Comparison of ENCODE assay signal across 35 cellular contexts in the genomic region with DNA sequence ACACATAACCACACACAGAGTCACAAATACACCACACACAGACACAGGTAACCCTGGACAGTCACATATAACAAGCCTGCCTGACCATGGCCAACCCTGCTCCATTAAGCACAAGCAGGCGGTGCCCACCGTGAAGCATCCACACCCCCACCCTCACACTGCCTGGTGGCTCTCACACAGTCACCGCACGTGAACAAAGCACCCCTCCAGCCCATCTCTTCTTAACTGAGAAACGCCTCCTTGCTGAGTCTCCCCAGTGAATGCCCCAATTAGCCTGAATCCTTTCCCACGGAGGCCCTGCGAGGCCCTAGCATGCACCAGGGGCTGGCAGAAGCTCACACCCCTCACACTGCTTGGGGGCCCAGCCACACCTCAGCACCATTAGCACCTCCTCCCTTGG.
"Had no signal": no experiment of that assay in that cellular context is flagged by ENCODE, and none has a peak within 500 bp of the region (broad histone marks: within the 10 kb centered on the region; RNA-seq: fewer than 3 reads in every experiment).

No MANE protein-coding gene starts in this region.

- H3K27ac ChIP-seq: adrenal gland, body of pancreas, esophagus muscularis mucosa, foreskin keratinocyte, gastroesophageal sphincter, WERI-Rb-1 had no signal

- H3K9me3 Mint-ChIP-seq: activated CD4-positive, alpha-beta memory T cell treated with anti-CD3 and anti-CD28 coated beads for 36 hours; activated CD4-positive, alpha-beta T cell treated with anti-CD3 and anti-CD28 coated beads, Interleukin-2, amount 10 ng/mL, durations not matched to agents 24 days and 14 days; activated naive CD4-positive, alpha-beta T cell treated with anti-CD3 and anti-CD28 coated beads for 36 hours; activated naive CD4-positive, alpha-beta T cell treated with anti-CD3 and anti-CD28 coated beads, Interleukin-2, amount 50 U/mL, for 24 hours; activated naive CD8-positive, alpha-beta T cell treated with anti-CD3 and anti-CD28 coated beads for 36 hours; activated naive CD8-positive, alpha-beta T cell treated with anti-CD3 and anti-CD28 coated beads, Interleukin-2, amount 50 U/mL, for 24 hours; activated T-helper 1 cell treated with anti-CD3 and anti-CD28 coated beads, Interleukin-12 subunit alpha, Interleukin-12 subunit beta, Interleukin-2, Interleukin-4 antibody, amounts not matched to agents 30 ng/mL and 10 ng/mL and 1 ng/mL, durations not matched to agents 14 hours and 24 hours and 36 hours; activated T-helper 2 cell treated with anti-CD3 and anti-CD28 coated beads, Interferon-gamma antibody, Interleukin-2, Interleukin-4, amounts not matched to agents 10 μg/mL and 5 μg/mL and 100 μg/mL, durations not matched to agents 14 hours and 24 hours and 36 hours; effector memory CD8-positive, alpha-beta T cell; T-helper 2 cell treated with Interferon-gamma antibody and Interleukin-4, amounts not matched to agents 5 μg/mL and 100 μg/mL, for 36 hours had no signal

- H3K9me3 ChIP-seq: adrenal gland, body of pancreas, esophagus muscularis mucosa, gastroesophageal sphincter had no signal

- H3K4me3 Mint-ChIP-seq: activated CD4-positive, alpha-beta memory T cell treated with anti-CD3 and anti-CD28 coated beads for 36 hours; activated CD4-positive, alpha-beta T cell treated with anti-CD3 and anti-CD28 coated beads for 36 hours; activated CD4-positive, alpha-beta T cell treated with anti-CD3 and anti-CD28 coated beads, Interleukin-2, amount 10 ng/mL, durations not matched to agents 24 days and 14 days; activated CD8-positive, alpha-beta memory T cell treated with anti-CD3 and anti-CD28 coated beads, Interleukin-2, amount 10 ng/mL, durations not matched to agents 7 days and 5 days; activated CD8-positive, alpha-beta T cell treated with anti-CD3 and anti-CD28 coated beads, Interleukin-2, amount 10 ng/mL, durations not matched to agents 7 days and 5 days; activated naive CD4-positive, alpha-beta T cell treated with anti-CD3 and anti-CD28 coated beads for 36 hours; activated naive CD4-positive, alpha-beta T cell treated with anti-CD3 and anti-CD28 coated beads, Interleukin-2, amount 50 U/mL, for 24 hours; activated naive CD8-positive, alpha-beta T cell treated with anti-CD3 and anti-CD28 coated beads for 36 hours; activated naive CD8-positive, alpha-beta T cell treated with anti-CD3 and anti-CD28 coated beads, Interleukin-2, amount 50 U/mL, for 24 hours; activated T-helper 1 cell treated with anti-CD3 and anti-CD28 coated beads, Interleukin-12 subunit alpha, Interleukin-12 subunit beta, Interleukin-2, Interleukin-4 antibody, amounts not matched to agents 30 ng/mL and 10 ng/mL and 1 ng/mL, durations not matched to agents 14 hours and 24 hours and 36 hours; effector memory CD8-positive, alpha-beta T cell; T-helper 17 cell; T-helper 2 cell treated with Interferon-gamma antibody and Interleukin-4, amounts not matched to agents 5 μg/mL and 100 μg/mL, for 36 hours had no signal

- H3K4me1 Mint-ChIP-seq: activated CD4-positive, alpha-beta T cell treated with anti-CD3 and anti-CD28 coated beads for 36 hours; activated CD4-positive, alpha-beta T cell treated with anti-CD3 and anti-CD28 coated beads, Interleukin-2, amount 10 ng/mL, durations not matched to agents 24 days and 14 days; activated CD8-positive, alpha-beta memory T cell treated with anti-CD3 and anti-CD28 coated beads, Interleukin-2, amount 10 ng/mL, durations not matched to agents 7 days and 5 days; activated naive CD4-positive, alpha-beta T cell treated with anti-CD3 and anti-CD28 coated beads, Interleukin-2, amount 50 U/mL, for 24 hours; activated naive CD8-positive, alpha-beta T cell treated with anti-CD3 and anti-CD28 coated beads for 36 hours; activated naive CD8-positive, alpha-beta T cell treated with anti-CD3 and anti-CD28 coated beads, Interleukin-2, amount 50 U/mL, for 24 hours had no signal

- DNase-seq: activated CD4-positive, alpha-beta memory T cell treated with anti-CD3 and anti-CD28 coated beads for 36 hours; activated CD4-positive, alpha-beta T cell treated with anti-CD3 and anti-CD28 coated beads for 36 hours; activated CD4-positive, alpha-beta T cell treated with anti-CD3 and anti-CD28 coated beads, Interleukin-2, amount 10 ng/mL, durations not matched to agents 24 days and 14 days; activated CD4-positive, CD25-positive, alpha-beta regulatory T cell; activated CD4-positive, CD25-positive, alpha-beta regulatory T cell treated with anti-CD3 and anti-CD28 coated beads, Interleukin-2, amount 50 U/mL, for 72 hours; activated CD8-positive, alpha-beta memory T cell treated with anti-CD3 and anti-CD28 coated beads, Interleukin-2, amount 10 ng/mL, durations not matched to agents 7 days and 5 days; activated CD8-positive, alpha-beta memory T cell treated with anti-CD3 and anti-CD28 coated beads, Interleukin-2, amount 50 U/mL, for 4 hours; activated CD8-positive, alpha-beta T cell treated with anti-CD3 and anti-CD28 coated beads, Interleukin-2, amount 10 ng/mL, durations not matched to agents 7 days and 5 days; activated effector memory CD4-positive, alpha-beta T cell treated with anti-CD3 and anti-CD28 coated beads, Interleukin-2, amount 50 U/mL, for 16 hours; activated naive CD4-positive, alpha-beta T cell treated with anti-CD3 and anti-CD28 coated beads for 36 hours; activated naive CD8-positive, alpha-beta T cell treated with anti-CD3 and anti-CD28 coated beads for 36 hours; activated naive CD8-positive, alpha-beta T cell treated with anti-CD3 and anti-CD28 coated beads, Interleukin-2, amount 50 U/mL, for 24 hours; activated T-cell treated with anti-CD3 and anti-CD28 coated beads, Interleukin-2, amount 50 U/mL, for 1 hour; activated T-cell treated with anti-CD3 and anti-CD28 coated beads, Interleukin-2, amount 50 U/mL, for 48 hours; adrenal gland; amygdala; aorta; body of pancreas; caudate nucleus; cortex of kidney; dermis blood vessel endothelial cell; effector CD4-positive, alpha-beta T cell; effector memory CD8-positive, alpha-beta T cell; erythroblast; foreskin keratinocyte; T-helper 1 cell; T-helper 17 cell; T1000; WERI-Rb-1 had no signal

- H3K27me3 ChIP-seq: adrenal gland, body of pancreas, foreskin keratinocyte had no signal

- H3K36me3 Mint-ChIP-seq: activated CD4-positive, alpha-beta memory T cell treated with anti-CD3 and anti-CD28 coated beads for 36 hours; activated CD8-positive, alpha-beta memory T cell treated with anti-CD3 and anti-CD28 coated beads, Interleukin-2, amount 10 ng/mL, durations not matched to agents 7 days and 5 days; activated naive CD4-positive, alpha-beta T cell treated with anti-CD3 and anti-CD28 coated beads, Interleukin-2, amount 50 U/mL, for 24 hours; activated naive CD8-positive, alpha-beta T cell treated with anti-CD3 and anti-CD28 coated beads for 36 hours had no signal

- H3K36me3 ChIP-seq: adrenal gland, esophagus muscularis mucosa, gastroesophageal sphincter, WERI-Rb-1 had no signal

- ATAC-seq: activated CD4-positive, alpha-beta T cell treated with anti-CD3 and anti-CD28 coated beads for 36 hours; activated CD8-positive, alpha-beta memory T cell treated with anti-CD3 and anti-CD28 coated beads, Interleukin-2, amount 10 ng/mL, durations not matched to agents 7 days and 5 days; activated CD8-positive, alpha-beta T cell treated with anti-CD3 and anti-CD28 coated beads, Interleukin-2, amount 10 ng/mL, durations not matched to agents 7 days and 5 days; activated naive CD8-positive, alpha-beta T cell treated with anti-CD3 and anti-CD28 coated beads, Interleukin-2, amount 50 U/mL, for 24 hours; body of pancreas; effector memory CD8-positive, alpha-beta T cell; foreskin keratinocyte; gastroesophageal sphincter; T-helper 17 cell had no signal

- H3K27ac Mint-ChIP-seq: activated CD4-positive, alpha-beta memory T cell treated with anti-CD3 and anti-CD28 coated beads for 36 hours; activated CD4-positive, alpha-beta T cell treated with anti-CD3 and anti-CD28 coated beads for 36 hours; activated CD4-positive, alpha-beta T cell treated with anti-CD3 and anti-CD28 coated beads, Interleukin-2, amount 10 ng/mL, durations not matched to agents 24 days and 14 days; activated CD8-positive, alpha-beta memory T cell treated with anti-CD3 and anti-CD28 coated beads, Interleukin-2, amount 10 ng/mL, durations not matched to agents 7 days and 5 days; activated CD8-positive, alpha-beta T cell treated with anti-CD3 and anti-CD28 coated beads, Interleukin-2, amount 10 ng/mL, durations not matched to agents 7 days and 5 days; activated naive CD4-positive, alpha-beta T cell treated with anti-CD3 and anti-CD28 coated beads for 36 hours; activated naive CD4-positive, alpha-beta T cell treated with anti-CD3 and anti-CD28 coated beads, Interleukin-2, amount 50 U/mL, for 24 hours; activated naive CD8-positive, alpha-beta T cell treated with anti-CD3 and anti-CD28 coated beads for 36 hours; activated naive CD8-positive, alpha-beta T cell treated with anti-CD3 and anti-CD28 coated beads, Interleukin-2, amount 50 U/mL, for 24 hours; activated T-helper 1 cell treated with anti-CD3 and anti-CD28 coated beads, Interleukin-12 subunit alpha, Interleukin-12 subunit beta, Interleukin-2, Interleukin-4 antibody, amounts not matched to agents 30 ng/mL and 10 ng/mL and 1 ng/mL, durations not matched to agents 14 hours and 24 hours and 36 hours; activated T-helper 2 cell treated with anti-CD3 and anti-CD28 coated beads, Interferon-gamma antibody, Interleukin-2, Interleukin-4, amounts not matched to agents 10 μg/mL and 5 μg/mL and 100 μg/mL, durations not matched to agents 14 hours and 24 hours and 36 hours; effector memory CD8-positive, alpha-beta T cell; T-helper 17 cell; T-helper 2 cell treated with Interferon-gamma antibody and Interleukin-4, amounts not matched to agents 5 μg/mL and 100 μg/mL, for 36 hours had no signal

- H3K4me3 ChIP-seq: adrenal gland, body of pancreas, esophagus muscularis mucosa, gastroesophageal sphincter had no signal

- H3K4me1 ChIP-seq: adrenal gland, body of pancreas, esophagus muscularis mucosa, foreskin keratinocyte, gastroesophageal sphincter had no signal

- H3K27me3 Mint-ChIP-seq: activated CD4-positive, alpha-beta memory T cell treated with anti-CD3 and anti-CD28 coated beads for 36 hours; activated CD4-positive, alpha-beta T cell treated with anti-CD3 and anti-CD28 coated beads for 36 hours; activated CD4-positive, alpha-beta T cell treated with anti-CD3 and anti-CD28 coated beads, Interleukin-2, amount 10 ng/mL, durations not matched to agents 24 days and 14 days; activated CD8-positive, alpha-beta memory T cell treated with anti-CD3 and anti-CD28 coated beads, Interleukin-2, amount 10 ng/mL, durations not matched to agents 7 days and 5 days; activated naive CD4-positive, alpha-beta T cell treated with anti-CD3 and anti-CD28 coated beads, Interleukin-2, amount 50 U/mL, for 24 hours; activated naive CD8-positive, alpha-beta T cell treated with anti-CD3 and anti-CD28 coated beads for 36 hours; activated naive CD8-positive, alpha-beta T cell treated with anti-CD3 and anti-CD28 coated beads, Interleukin-2, amount 50 U/mL, for 24 hours had no signal
